ENCODE assay signal across 2 cellular contexts in the genomic region with DNA sequence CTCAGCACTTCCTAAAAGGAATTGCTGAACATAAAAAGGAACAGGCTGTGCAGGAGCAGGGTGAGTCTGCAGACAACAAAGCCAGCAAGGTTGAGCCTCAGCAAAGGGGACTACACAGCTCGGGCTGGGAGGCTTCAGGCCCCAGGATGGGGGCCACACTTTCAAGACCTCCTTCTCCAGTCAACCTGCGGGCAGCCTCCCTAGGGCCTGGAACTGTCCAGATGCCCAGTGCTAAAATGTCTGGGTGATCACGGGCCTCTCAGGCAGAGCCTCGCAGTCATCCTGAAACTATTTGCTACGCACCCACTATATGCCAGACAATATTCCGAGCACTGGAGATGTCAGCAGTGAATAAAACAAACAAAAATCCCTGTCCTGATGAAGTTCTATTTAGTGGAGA.
TF ChIP-seq lines count a peak whose summit lies in the region.

No MANE protein-coding gene starts in this region.

TF ChIP-seq in HepG2, 621 proteins besides CTCF, POLR2A, EP300 and RAD21:
- TF ChIP-seq ZSCAN20 (CRISPR knock-in tag; IDR thresholded peaks at IDR 0.05; ENCODE audit: borderline replicate concordance), result no peak
- TF ChIP-seq, protein P1, sequence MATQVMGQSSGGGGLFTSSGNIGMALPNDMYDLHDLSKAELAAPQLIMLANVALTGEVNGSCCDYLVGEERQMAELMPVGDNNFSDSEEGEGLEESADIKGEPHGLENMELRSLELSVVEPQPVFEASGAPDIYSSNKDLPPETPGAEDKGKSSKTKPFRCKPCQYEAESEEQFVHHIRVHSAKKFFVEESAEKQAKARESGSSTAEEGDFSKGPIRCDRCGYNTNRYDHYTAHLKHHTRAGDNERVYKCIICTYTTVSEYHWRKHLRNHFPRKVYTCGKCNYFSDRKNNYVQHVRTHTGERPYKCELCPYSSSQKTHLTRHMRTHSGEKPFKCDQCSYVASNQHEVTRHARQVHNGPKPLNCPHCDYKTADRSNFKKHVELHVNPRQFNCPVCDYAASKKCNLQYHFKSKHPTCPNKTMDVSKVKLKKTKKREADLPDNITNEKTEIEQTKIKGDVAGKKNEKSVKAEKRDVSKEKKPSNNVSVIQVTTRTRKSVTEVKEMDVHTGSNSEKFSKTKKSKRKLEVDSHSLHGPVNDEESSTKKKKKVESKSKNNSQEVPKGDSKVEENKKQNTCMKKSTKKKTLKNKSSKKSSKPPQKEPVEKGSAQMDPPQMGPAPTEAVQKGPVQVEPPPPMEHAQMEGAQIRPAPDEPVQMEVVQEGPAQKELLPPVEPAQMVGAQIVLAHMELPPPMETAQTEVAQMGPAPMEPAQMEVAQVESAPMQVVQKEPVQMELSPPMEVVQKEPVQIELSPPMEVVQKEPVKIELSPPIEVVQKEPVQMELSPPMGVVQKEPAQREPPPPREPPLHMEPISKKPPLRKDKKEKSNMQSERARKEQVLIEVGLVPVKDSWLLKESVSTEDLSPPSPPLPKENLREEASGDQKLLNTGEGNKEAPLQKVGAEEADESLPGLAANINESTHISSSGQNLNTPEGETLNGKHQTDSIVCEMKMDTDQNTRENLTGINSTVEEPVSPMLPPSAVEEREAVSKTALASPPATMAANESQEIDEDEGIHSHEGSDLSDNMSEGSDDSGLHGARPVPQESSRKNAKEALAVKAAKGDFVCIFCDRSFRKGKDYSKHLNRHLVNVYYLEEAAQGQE (IDR thresholded peaks at IDR 0.05; ENCODE audit: borderline replicate concordance in 1 of 2, low read depth in 1 of 2, low read length in 2 of 2), result peak; percentile 35 to 87
- TF ChIP-seq, protein P2, sequence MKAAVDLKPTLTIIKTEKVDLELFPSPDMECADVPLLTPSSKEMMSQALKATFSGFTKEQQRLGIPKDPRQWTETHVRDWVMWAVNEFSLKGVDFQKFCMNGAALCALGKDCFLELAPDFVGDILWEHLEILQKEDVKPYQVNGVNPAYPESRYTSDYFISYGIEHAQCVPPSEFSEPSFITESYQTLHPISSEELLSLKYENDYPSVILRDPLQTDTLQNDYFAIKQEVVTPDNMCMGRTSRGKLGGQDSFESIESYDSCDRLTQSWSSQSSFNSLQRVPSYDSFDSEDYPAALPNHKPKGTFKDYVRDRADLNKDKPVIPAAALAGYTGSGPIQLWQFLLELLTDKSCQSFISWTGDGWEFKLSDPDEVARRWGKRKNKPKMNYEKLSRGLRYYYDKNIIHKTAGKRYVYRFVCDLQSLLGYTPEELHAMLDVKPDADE (CRISPR knock-in tag; IDR thresholded peaks at IDR 0.05), result no peak
- no peak for TF ChIP-seq IKZF1 (IDR thresholded peaks at IDR 0.05)
- no peak for TF ChIP-seq ZNF296 (CRISPR knock-in tag; conservative IDR thresholded peaks at IDR 0.05)
- TF ChIP-seq MIER2 (CRISPR knock-in tag; IDR thresholded peaks at IDR 0.05), result peak; percentile 80
- no peak for TF ChIP-seq ARNTL (CRISPR knock-in tag; IDR thresholded peaks at IDR 0.05)
- no peak for TF ChIP-seq ZNF256 (CRISPR knock-in tag; conservative IDR thresholded peaks at IDR 0.05)
- TF ChIP-seq ZNF17 (CRISPR knock-in tag; IDR thresholded peaks at IDR 0.05), result no peak
- TF ChIP-seq ZNF160 (CRISPR knock-in tag; IDR thresholded peaks at IDR 0.05), result no peak
- TF ChIP-seq, protein P3, sequence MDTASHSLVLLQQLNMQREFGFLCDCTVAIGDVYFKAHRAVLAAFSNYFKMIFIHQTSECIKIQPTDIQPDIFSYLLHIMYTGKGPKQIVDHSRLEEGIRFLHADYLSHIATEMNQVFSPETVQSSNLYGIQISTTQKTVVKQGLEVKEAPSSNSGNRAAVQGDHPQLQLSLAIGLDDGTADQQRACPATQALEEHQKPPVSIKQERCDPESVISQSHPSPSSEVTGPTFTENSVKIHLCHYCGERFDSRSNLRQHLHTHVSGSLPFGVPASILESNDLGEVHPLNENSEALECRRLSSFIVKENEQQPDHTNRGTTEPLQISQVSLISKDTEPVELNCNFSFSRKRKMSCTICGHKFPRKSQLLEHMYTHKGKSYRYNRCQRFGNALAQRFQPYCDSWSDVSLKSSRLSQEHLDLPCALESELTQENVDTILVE (CRISPR knock-in tag; IDR thresholded peaks at IDR 0.05), result no peak
- no peak for TF ChIP-seq SMAD3 (CRISPR knock-in tag; IDR thresholded peaks at IDR 0.05)
- TF ChIP-seq, protein P4, sequence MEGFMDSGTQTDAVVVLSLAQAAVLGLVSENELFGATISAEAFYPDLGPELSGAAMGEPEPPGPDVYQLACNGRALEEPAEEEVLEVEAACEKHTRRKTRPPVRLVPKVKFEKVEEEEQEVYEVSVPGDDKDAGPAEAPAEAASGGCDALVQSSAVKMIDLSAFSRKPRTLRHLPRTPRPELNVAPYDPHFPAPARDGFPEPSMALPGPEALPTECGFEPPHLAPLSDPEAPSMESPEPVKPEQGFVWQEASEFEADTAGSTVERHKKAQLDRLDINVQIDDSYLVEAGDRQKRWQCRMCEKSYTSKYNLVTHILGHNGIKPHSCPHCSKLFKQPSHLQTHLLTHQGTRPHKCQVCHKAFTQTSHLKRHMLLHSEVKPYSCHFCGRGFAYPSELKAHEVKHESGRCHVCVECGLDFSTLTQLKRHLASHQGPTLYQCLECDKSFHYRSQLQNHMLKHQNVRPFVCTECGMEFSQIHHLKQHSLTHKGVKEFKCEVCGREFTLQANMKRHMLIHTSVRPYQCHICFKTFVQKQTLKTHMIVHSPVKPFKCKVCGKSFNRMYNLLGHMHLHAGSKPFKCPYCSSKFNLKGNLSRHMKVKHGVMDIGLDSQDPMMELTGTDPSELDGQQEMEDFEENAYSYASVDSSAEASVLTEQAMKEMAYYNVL (CRISPR knock-in tag; IDR thresholded peaks at IDR 0.05; ENCODE audit: borderline replicate concordance), result no peak

TF ChIP-seq in PFSK-1, 5 proteins besides CTCF, POLR2A, EP300 and RAD21:
- TF ChIP-seq SIN3A (IDR thresholded peaks at IDR 0.05; ENCODE audit: borderline replicate concordance, insufficient read depth, low read length) (no peak), TAF1 (IDR thresholded peaks at IDR 0.05; ENCODE audit: borderline replicate concordance, insufficient read depth, low read length) (no peak)
- TF ChIP-seq, protein P1 (IDR thresholded peaks at IDR 0.05; ENCODE audit: insufficient read depth in 1 of 2, low read depth in 2 of 2, low read length in 2 of 2), result peak; percentile 62 to 82; a peak in 3 of 4 replicates
TF ChIP-seq in PFSK-1: peak in this region for 1.
